In genomic region chr2:81786809-81787208, GRCh38 we compare ENCODE assay signal across 8 cellular contexts.
"Had no signal": no experiment of that assay in that cellular context is flagged by ENCODE, and none has a peak within 500 bp of the region (broad histone marks: within the 10 kb centered on the region; RNA-seq: fewer than 3 reads in every experiment).

No MANE protein-coding gene starts in this region.

- H3K27ac ChIP-seq: GM23248 had no signal

- H3K36me3 ChIP-seq: HAP-1 had no signal

- H3K4me2 ChIP-seq: GM23338 had no signal

- H3K9me3 ChIP-seq: HAP-1 had no signal

- H3K4me3 ChIP-seq: GM23248, GM23338, HAP-1 had no signal

- H2AFZ ChIP-seq: GM23248, GM23338 had no signal

- H3K9ac ChIP-seq: GM23248 had no signal

- DNase-seq: GM23248, GOT3, H7, H9, HCEC 1CT, HFFc6 had no signal
